28 cellular contexts compared by ENCODE assay signal in genomic region chr3:167163580-167163979, GRCh38.
"Had no signal": no experiment of that assay in that cellular context is flagged by ENCODE, and none has a peak within 500 bp of the region (broad histone marks: within the 10 kb centered on the region; RNA-seq: fewer than 3 reads in every experiment).

No MANE protein-coding gene starts in this region.

- H3K36me3 ChIP-seq: ascending aorta had no signal

- H3K27me3 ChIP-seq: ascending aorta had no signal

- H3K4me3 ChIP-seq: ascending aorta had no signal

- DNase-seq: activated CD4-positive, alpha-beta memory T cell treated with anti-CD3 and anti-CD28 coated beads, Interleukin-2, amount 10 ng/mL, durations not matched to agents 7 days and 5 days; activated CD4-positive, alpha-beta T cell treated with anti-CD3 and anti-CD28 coated beads for 1 hour; activated CD4-positive, alpha-beta T cell treated with anti-CD3 and anti-CD28 coated beads for 36 hours; activated CD4-positive, alpha-beta T cell treated with anti-CD3 and anti-CD28 coated beads for 48 hours; activated CD4-positive, alpha-beta T cell treated with anti-CD3 and anti-CD28 coated beads, Interleukin-2, amount 10 ng/mL, durations not matched to agents 7 days and 5 days; activated CD4-positive, alpha-beta T cell treated with anti-CD3 and anti-CD28 coated beads, Interleukin-2, amount 50 U/mL, for 48 hours; activated CD4-positive, CD25-positive, alpha-beta regulatory T cell; activated CD8-positive, alpha-beta memory T cell treated with anti-CD3 and anti-CD28 coated beads for 24 hours; activated CD8-positive, alpha-beta memory T cell treated with anti-CD3 and anti-CD28 coated beads, Interleukin-2, amount 10 ng/mL, durations not matched to agents 7 days and 5 days; activated CD8-positive, alpha-beta memory T cell treated with anti-CD3 and anti-CD28 coated beads, Interleukin-2, amount 50 U/mL, for 48 hours; activated CD8-positive, alpha-beta T cell treated with anti-CD3 and anti-CD28 coated beads, Interleukin-2, amount 10 ng/mL, durations not matched to agents 7 days and 5 days; activated effector memory CD4-positive, alpha-beta T cell treated with Interleukin-2 at 50 U/mL for 16 hours; activated gamma-delta T cell; activated naive CD4-positive, alpha-beta T cell treated with anti-CD3 and anti-CD28 coated beads, Interleukin-2, amount 10 ng/mL, durations not matched to agents 7 days and 5 days; activated naive CD4-positive, alpha-beta T cell treated with Interleukin-2 at 50 U/mL for 16 hours; activated naive CD8-positive, alpha-beta T cell treated with anti-CD3 and anti-CD28 coated beads, Interleukin-2, amount 10 ng/mL, durations not matched to agents 7 days and 5 days; activated naive CD8-positive, alpha-beta T cell treated with anti-CD3 and anti-CD28 coated beads, Interleukin-2, amount 50 U/mL, for 24 hours; activated T-cell treated with anti-CD3 and anti-CD28 coated beads, Interleukin-2, amount 50 U/mL, for 24 hours; activated T-cell treated with anti-CD3 and anti-CD28 coated beads, Interleukin-2, amount 50 U/mL, for 48 hours; amygdala; anterior cingulate cortex; central memory CD4-positive, alpha-beta T cell; T-helper 1 cell; T-helper 2 cell; T-helper 9 cell had no signal

- FAIRE-seq: TTC549 had no signal

- H3K9me3 ChIP-seq: ascending aorta had no signal

- H3K4me1 ChIP-seq: ascending aorta had no signal

- H3K27ac ChIP-seq: ascending aorta, VCaP had no signal
